20 cellular contexts compared by ENCODE assay signal in genomic region chr17:58277726-58278595, GRCh38.
DNase-seq lines count a peak whose midpoint lies in the region; ATAC-seq and TF ChIP-seq lines count a peak whose summit lies in the region.
"Had no signal": no experiment of that assay in that cellular context is flagged by ENCODE, and none has a peak within 500 bp of the region (broad histone marks: within the 10 kb centered on the region; RNA-seq: fewer than 3 reads in every experiment).

No MANE protein-coding gene starts in this region.

- no peak overlapping the region for H3K27ac Mint-ChIP-seq in stimulated activated naive CD8-positive, alpha-beta T cell treated with anti-CD3 and anti-CD28 coated beads, Interleukin-15, amount 100 ng/mL, for 72 hours
- H3K27ac Mint-ChIP-seq: CD8-positive, alpha-beta T cell; T-helper 2 cell treated with Interferon-gamma antibody and Interleukin-4, amounts not matched to agents 5 μg/mL and 100 μg/mL, for 36 hours; type B pancreatic cell had no signal

- DNase-seq in stimulated activated naive CD8-positive, alpha-beta T cell treated with anti-CD3 and anti-CD28 coated beads, Interleukin-15, amount 100 ng/mL, for 72 hours, result no peak
- DNase-seq in stimulated activated naive CD8-positive, alpha-beta T cell treated with anti-CD3 and anti-CD28 coated beads, Interleukin-15, Interleukin-2, amounts not matched to agents 100 U/mL and 50 U/mL, for 24 hours, result no peak
- DNase-seq in NB4 (ENCODE audit: low read depth) (peak; percentile 65), 8988T (no peak), DMS114 treated with DMSO at 0.1 percent for 48 hours (lab: John Stamatoyannopoulos, UW; ENCODE audit: unreplicated experiment) (no peak)
- DNase-seq: CD8-positive, alpha-beta T cell; foreskin melanocyte; NCI-H1436 treated with DMSO at 0.1 percent for 48 hours; NCI-H510A had no signal

- peaks cover 36% of the 10 kb centered on the region for H3K27me3 Mint-ChIP-seq in stimulated activated naive CD8-positive, alpha-beta T cell treated with anti-CD3 and anti-CD28 coated beads, Interleukin-15, amount 100 ng/mL, for 72 hours

- H3K27ac ChIP-seq in neutrophil, result peak overlapping the region; percentile 21
- H3K27ac ChIP-seq: adrenal gland, brain microvascular endothelial cell, hepatocyte, SJSA1 had no signal

- H3K4me1 Mint-ChIP-seq in stimulated activated naive CD8-positive, alpha-beta T cell treated with anti-CD3 and anti-CD28 coated beads, Interleukin-15, amount 100 ng/mL, for 72 hours, result peaks cover 8% of the 10 kb centered on the region

- peak; percentile 21 for ATAC-seq in stimulated activated naive CD8-positive, alpha-beta T cell treated with anti-CD3 and anti-CD28 coated beads, Interleukin-15, amount 100 ng/mL, for 72 hours
- no peak for ATAC-seq in stimulated activated naive CD8-positive, alpha-beta T cell treated with anti-CD3 and anti-CD28 coated beads, Interleukin-15, Interleukin-2, amounts not matched to agents 100 U/mL and 50 U/mL, for 24 hours
- ATAC-seq in GM19397 (IDR thresholded peaks at IDR 0.05; ENCODE audit: unreplicated experiment), result no peak
- ATAC-seq: CD8-positive, alpha-beta T cell; effector memory CD8-positive, alpha-beta T cell had no signal

- H3K4me3 ChIP-seq in NB4 (ENCODE audit: low read depth, low read length) (peak overlapping the region; percentile 91), neutrophil (ENCODE audit: low read depth in 1 of 2, low read length in 1 of 2) (peak overlapping the region; percentile 28 to 66)
- H3K4me3 ChIP-seq: hepatocyte, mucosa of descending colon, SJSA1 had no signal

- H3K27me3 ChIP-seq in neutrophil, result no peaks in the 10 kb centered on the region
- H3K27me3 ChIP-seq: hepatocyte had no signal

- TF ChIP-seq CTCF in NB4 (IDR thresholded peaks at IDR 0.05; ENCODE audit: low read depth, low read length) (no peak), neutrophil (IDR thresholded peaks at IDR 0.05) (no peak)

- H3K36me3 ChIP-seq in neutrophil, result no peaks in the 10 kb centered on the region
- H3K36me3 ChIP-seq: adrenal gland, brain microvascular endothelial cell, SJSA1 had no signal

- peak; percentile 20 for TF ChIP-seq POLR2A in NB4 (IDR thresholded peaks at IDR 0.05; ENCODE audit: extremely low read depth, insufficient read length)

- peaks cover 80 to 86% of the 10 kb centered on the region in 2 experiments for H3K4me1 ChIP-seq in neutrophil (ENCODE audit: control insufficient read depth in 1 of 2, insufficient read depth in 1 of 2, low read depth in 1 of 2, low read length in 1 of 2)
- H3K4me1 ChIP-seq: adrenal gland, psoas muscle, SJSA1 had no signal

- H3K9me3 ChIP-seq in neutrophil, result no peaks in the 10 kb centered on the region
- H3K9me3 ChIP-seq: adrenal gland, mucosa of descending colon, psoas muscle, SJSA1 had no signal

- H3K9me3 Mint-ChIP-seq in stimulated activated naive CD8-positive, alpha-beta T cell treated with anti-CD3 and anti-CD28 coated beads, Interleukin-15, amount 100 ng/mL, for 72 hours, result no peaks in the 10 kb centered on the region
- H3K9me3 Mint-ChIP-seq: CD8-positive, alpha-beta T cell; effector memory CD8-positive, alpha-beta T cell; T-helper 2 cell treated with Interferon-gamma antibody and Interleukin-4, amounts not matched to agents 5 μg/mL and 100 μg/mL, for 36 hours; type B pancreatic cell had no signal

- no peak overlapping the region for H3K4me3 Mint-ChIP-seq in stimulated activated naive CD8-positive, alpha-beta T cell treated with anti-CD3 and anti-CD28 coated beads, Interleukin-15, amount 100 ng/mL, for 72 hours
- H3K4me3 Mint-ChIP-seq: CD8-positive, alpha-beta T cell; T-helper 2 cell treated with Interferon-gamma antibody and Interleukin-4, amounts not matched to agents 5 μg/mL and 100 μg/mL, for 36 hours; type B pancreatic cell had no signal
